In the genomic region with DNA sequence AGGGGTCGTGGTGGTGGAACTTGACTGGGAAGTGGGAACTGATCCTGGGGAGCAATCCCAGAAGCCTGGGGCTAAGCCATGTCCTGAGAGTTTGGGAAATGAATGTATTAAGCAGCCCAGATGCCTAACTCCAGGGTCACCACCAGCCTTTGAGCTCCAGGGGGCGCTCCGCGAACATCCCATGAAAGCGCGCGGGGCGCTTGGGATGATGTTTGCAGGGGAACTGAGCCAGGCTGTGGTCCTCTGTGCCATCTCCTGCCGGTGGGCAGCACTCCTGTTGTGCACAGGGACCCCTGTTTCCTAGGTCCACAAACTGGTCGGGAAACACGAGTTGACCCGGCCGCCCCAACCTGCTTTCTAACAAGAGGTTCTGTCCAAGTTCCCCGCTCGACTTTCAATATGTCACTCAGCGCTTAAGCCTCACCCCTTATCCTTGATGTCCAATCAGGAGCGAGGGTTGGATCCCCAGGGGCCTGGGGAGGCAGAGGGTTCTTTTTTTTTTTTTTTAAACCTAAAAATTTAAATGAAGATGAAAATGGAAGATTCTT, we compare ENCODE assay signal across 8 cellular contexts. TPM values are rescaled to one million over a fixed set of nuclear protein-coding genes. Genes with fewer than 3 reads are reported as not detected.
DNase-seq lines count a peak whose midpoint lies in the region; ATAC-seq and TF ChIP-seq lines count a peak whose summit lies in the region.

No MANE protein-coding gene starts in this region.

- H3K4me1 Mint-ChIP-seq in activated T-helper 2 cell treated with anti-CD3 and anti-CD28 coated beads, Interferon-gamma antibody, Interleukin-2, Interleukin-4, amounts not matched to agents 10 μg/mL and 5 μg/mL and 100 μg/mL, durations not matched to agents 14 hours and 24 hours and 36 hours (ENCODE audit: low read depth) = peaks cover 10% of the 10 kb centered on the region
- peaks cover 9% of the 10 kb centered on the region for H3K4me1 Mint-ChIP-seq in nephron
- H3K4me1 Mint-ChIP-seq in stimulated activated memory B cell treated with anti-CD40 and anti-IgM and Interleukin-4, amounts not matched to agents 10 μg/mL and 1 μg/mL and 100 μg/mL, for 72 hours = peaks cover 15% of the 10 kb centered on the region

- H3K9ac ChIP-seq in Karpas-422 (ENCODE audit: low read length) = peak overlapping the region; percentile 51

- no peak overlapping the region for H3K27ac ChIP-seq in Karpas-422 (ENCODE audit: low read length)

- no peak overlapping the region for H3K27ac Mint-ChIP-seq in activated T-helper 2 cell treated with anti-CD3 and anti-CD28 coated beads, Interferon-gamma antibody, Interleukin-2, Interleukin-4, amounts not matched to agents 10 μg/mL and 5 μg/mL and 100 μg/mL, durations not matched to agents 14 hours and 24 hours and 36 hours
- no peak overlapping the region for H3K27ac Mint-ChIP-seq in nephron
- peak overlapping the region; percentile 45 for H3K27ac Mint-ChIP-seq in stimulated activated memory B cell treated with anti-CD40 and anti-IgM and Interleukin-4, amounts not matched to agents 10 μg/mL and 1 μg/mL and 100 μg/mL, for 72 hours

- no peaks in the 10 kb centered on the region for H3K36me3 ChIP-seq in Karpas-422 (ENCODE audit: insufficient read depth, low read length)

- intact Hi-C loops in activated T-helper 2 cell treated with anti-CD3 and anti-CD28 coated beads, Interferon-gamma antibody, Interleukin-2, Interleukin-4, amounts not matched to agents 10 μg/mL and 5 μg/mL and 100 μg/mL, durations not matched to agents 14 hours and 24 hours and 36 hours (cut with micrococcal nuclease) = loop anchor here (1.0 kb wide), 1 partner anchor 51 kb away; no protein-coding TSS in a partner anchor

- H4K20me1 ChIP-seq in Karpas-422 (ENCODE audit: insufficient read depth, low read depth, low read length) = no peaks in the 10 kb centered on the region

- H3K9me2 ChIP-seq in Karpas-422 (replicated peaks; ENCODE audit: insufficient read depth, low read length) = no peaks in the 10 kb centered on the region

- H3K27me3 Mint-ChIP-seq in activated T-helper 2 cell treated with anti-CD3 and anti-CD28 coated beads, Interferon-gamma antibody, Interleukin-2, Interleukin-4, amounts not matched to agents 10 μg/mL and 5 μg/mL and 100 μg/mL, durations not matched to agents 14 hours and 24 hours and 36 hours (ENCODE audit: low read depth) = peaks cover 22% of the 10 kb centered on the region
- no peaks in the 10 kb centered on the region for H3K27me3 Mint-ChIP-seq in nephron (ENCODE audit: low read depth)
- H3K27me3 Mint-ChIP-seq in stimulated activated memory B cell treated with anti-CD40 and anti-IgM and Interleukin-4, amounts not matched to agents 10 μg/mL and 1 μg/mL and 100 μg/mL, for 72 hours = no peaks in the 10 kb centered on the region

- H3K79me2 ChIP-seq in Karpas-422 (ENCODE audit: low read length) = no peaks in the 10 kb centered on the region

- peaks cover 10% of the 10 kb centered on the region for H3K9me3 ChIP-seq in Karpas-422 (ENCODE audit: low read length)

- peak; percentile 69 for ATAC-seq in GM19351 (IDR thresholded peaks at IDR 0.05; ENCODE audit: unreplicated experiment)
- peak; percentile 95 for ATAC-seq in stimulated activated memory B cell treated with anti-CD40 and anti-IgM and Interleukin-4, amounts not matched to agents 10 μg/mL and 1 μg/mL and 100 μg/mL, for 72 hours

- H3K4me3 ChIP-seq in AG09309 (ENCODE audit: control insufficient read depth, low read depth, low read length) (peak overlapping the region; percentile 64), Karpas-422 (ENCODE audit: low read length) (peak overlapping the region; percentile 71), fibroblast of the aortic adventitia (ENCODE audit: low read depth, low read length) (peak overlapping the region; percentile 77)

- TF ChIP-seq CTCF in AG09309 (IDR thresholded peaks at IDR 0.05; ENCODE audit: control insufficient read depth, insufficient read depth, low read depth, low read length, missing control alignments) (peak; percentile 94), fibroblast of the aortic adventitia (IDR thresholded peaks at IDR 0.05; ENCODE audit: insufficient read depth, low read length) (peak; percentile 96), nephron (IDR thresholded peaks at IDR 0.05; ENCODE audit: unreplicated experiment in 3 of 3) (peak; percentile 87 to 91 (median 90))

- H3K36me3 Mint-ChIP-seq in activated T-helper 2 cell treated with anti-CD3 and anti-CD28 coated beads, Interferon-gamma antibody, Interleukin-2, Interleukin-4, amounts not matched to agents 10 μg/mL and 5 μg/mL and 100 μg/mL, durations not matched to agents 14 hours and 24 hours and 36 hours (ENCODE audit: low read depth) = no peaks in the 10 kb centered on the region
- H3K36me3 Mint-ChIP-seq in nephron (ENCODE audit: low read depth) = no peaks in the 10 kb centered on the region
- peaks cover 2% of the 10 kb centered on the region for H3K36me3 Mint-ChIP-seq in stimulated activated memory B cell treated with anti-CD40 and anti-IgM and Interleukin-4, amounts not matched to agents 10 μg/mL and 1 μg/mL and 100 μg/mL, for 72 hours

- DNase-seq in AG09309 (ENCODE audit: low read depth) (peak; percentile 24), Karpas-422 (peak; percentile 95), RPMI7951 (ENCODE audit: low read depth) (peak; percentile 69), fibroblast of the aortic adventitia (ENCODE audit: low read depth) (peak; percentile 88)
- peak; percentile 64 for DNase-seq in activated T-helper 2 cell treated with anti-CD3 and anti-CD28 coated beads, Interferon-gamma antibody, Interleukin-2, Interleukin-4, amounts not matched to agents 10 μg/mL and 5 μg/mL and 100 μg/mL, durations not matched to agents 14 hours and 24 hours and 36 hours (ENCODE audit: low spot score)

- H3K27me3 ChIP-seq in Karpas-422 (ENCODE audit: low read length) = no peaks in the 10 kb centered on the region

- no peaks in the 10 kb centered on the region for H3K4me1 ChIP-seq in Karpas-422 (ENCODE audit: low read length)

- peak overlapping the region; percentile 78 for H3K4me3 Mint-ChIP-seq in activated T-helper 2 cell treated with anti-CD3 and anti-CD28 coated beads, Interferon-gamma antibody, Interleukin-2, Interleukin-4, amounts not matched to agents 10 μg/mL and 5 μg/mL and 100 μg/mL, durations not matched to agents 14 hours and 24 hours and 36 hours (ENCODE audit: low read depth)
- H3K4me3 Mint-ChIP-seq in nephron = peak overlapping the region; percentile 70 to 79 (median 77)
- H3K4me3 Mint-ChIP-seq in stimulated activated memory B cell treated with anti-CD40 and anti-IgM and Interleukin-4, amounts not matched to agents 10 μg/mL and 1 μg/mL and 100 μg/mL, for 72 hours = peak overlapping the region; percentile 86

- peaks cover 9% of the 10 kb centered on the region for H3K9me3 Mint-ChIP-seq in activated T-helper 2 cell treated with anti-CD3 and anti-CD28 coated beads, Interferon-gamma antibody, Interleukin-2, Interleukin-4, amounts not matched to agents 10 μg/mL and 5 μg/mL and 100 μg/mL, durations not matched to agents 14 hours and 24 hours and 36 hours
- peaks cover 9% of the 10 kb centered on the region for H3K9me3 Mint-ChIP-seq in nephron
- H3K9me3 Mint-ChIP-seq in stimulated activated memory B cell treated with anti-CD40 and anti-IgM and Interleukin-4, amounts not matched to agents 10 μg/mL and 1 μg/mL and 100 μg/mL, for 72 hours = peaks cover 5% of the 10 kb centered on the region

- H2AFZ ChIP-seq in Karpas-422 (ENCODE audit: low read length) = peak overlapping the region; percentile 94; the same call in 1 of the 2 replicates

- H3K4me2 ChIP-seq in Karpas-422 (ENCODE audit: low read depth, low read length, poor library complexity, severe bottlenecking) = peak overlapping the region; percentile 88

RNA-seq across cellular contexts. Expression of a gene that starts 14.4 kb away (rescaled TPM):
- total RNA-seq in Karpas-422 (2014; rRNA removed; shearing (Covaris generic); ENCODE audit: low replicate concordance) = not detected in 2 replicates
- not detected in 2 replicates for total RNA-seq in RPMI7951 (2014; rRNA removed; shearing (Covaris generic))
- total RNA-seq in activated T-helper 2 cell treated with anti-CD3 and anti-CD28 coated beads, Interferon-gamma antibody, Interleukin-2, Interleukin-4, amounts not matched to agents 10 μg/mL and 5 μg/mL and 100 μg/mL, durations not matched to agents 14 hours and 24 hours and 36 hours = not detected in 2 replicates
- total RNA-seq in fibroblast of the aortic adventitia (ENCODE audit: low replicate concordance) = not detected in 2 replicates

RNA-seq across cellular contexts. Expression of a gene that starts 40.9 kb away (rescaled TPM):
- total RNA-seq in Karpas-422 (2014; rRNA removed; shearing (Covaris generic); ENCODE audit: low replicate concordance) = 10.9 and 30.3 TPM in 2 replicates
- total RNA-seq in RPMI7951 (2014; rRNA removed; shearing (Covaris generic)) = 0.24 and 0.29 TPM in 2 replicates
- total RNA-seq in activated T-helper 2 cell treated with anti-CD3 and anti-CD28 coated beads, Interferon-gamma antibody, Interleukin-2, Interleukin-4, amounts not matched to agents 10 μg/mL and 5 μg/mL and 100 μg/mL, durations not matched to agents 14 hours and 24 hours and 36 hours = 6.7 and 7.3 TPM in 2 replicates
- 15.5 and 21.8 TPM in 2 replicates for total RNA-seq in fibroblast of the aortic adventitia (ENCODE audit: low replicate concordance)

RNA-seq across cellular contexts. Expression of a gene that starts 53.1 kb away (rescaled TPM):
- total RNA-seq in Karpas-422 (2014; rRNA removed; shearing (Covaris generic); ENCODE audit: low replicate concordance) = 359 and 384 TPM in 2 replicates
- total RNA-seq in RPMI7951 (2014; rRNA removed; shearing (Covaris generic)) = 148 and 165 TPM in 2 replicates
- 522 and 547 TPM in 2 replicates for total RNA-seq in activated T-helper 2 cell treated with anti-CD3 and anti-CD28 coated beads, Interferon-gamma antibody, Interleukin-2, Interleukin-4, amounts not matched to agents 10 μg/mL and 5 μg/mL and 100 μg/mL, durations not matched to agents 14 hours and 24 hours and 36 hours
- 105 and 162 TPM in 2 replicates for total RNA-seq in fibroblast of the aortic adventitia (ENCODE audit: low replicate concordance)

RNA-seq across cellular contexts. Expression of a gene that starts 55.2 kb away (rescaled TPM):
- total RNA-seq in Karpas-422 (2014; rRNA removed; shearing (Covaris generic); ENCODE audit: low replicate concordance) = not detected in 2 replicates
- not detected in 2 replicates for total RNA-seq in RPMI7951 (2014; rRNA removed; shearing (Covaris generic))
- 0.30 TPM in 1 of 2 replicates, not detected in the other for total RNA-seq in activated T-helper 2 cell treated with anti-CD3 and anti-CD28 coated beads, Interferon-gamma antibody, Interleukin-2, Interleukin-4, amounts not matched to agents 10 μg/mL and 5 μg/mL and 100 μg/mL, durations not matched to agents 14 hours and 24 hours and 36 hours
- total RNA-seq in fibroblast of the aortic adventitia (ENCODE audit: low replicate concordance) = not detected in 2 replicates

Comparison
In these comparisons a context has a peak if more than half of its experiments do, and no peak if none do; other contexts are left out.
1. DNase-seq: peak in every context shown above with its lines; median percentile 95 in Karpas-422; 88 in fibroblast of the aortic adventitia; 69 in RPMI7951; 64 in activated T-helper 2 cell treated with anti-CD3 and anti-CD28 coated beads, Interferon-gamma antibody, Interleukin-2, Interleukin-4, amounts not matched to agents 10 μg/mL and 5 μg/mL and 100 μg/mL, durations not matched to agents 14 hours and 24 hours and 36 hours; 24 in AG09309.